9 cellular contexts compared by ENCODE assay signal in the genomic region with DNA sequence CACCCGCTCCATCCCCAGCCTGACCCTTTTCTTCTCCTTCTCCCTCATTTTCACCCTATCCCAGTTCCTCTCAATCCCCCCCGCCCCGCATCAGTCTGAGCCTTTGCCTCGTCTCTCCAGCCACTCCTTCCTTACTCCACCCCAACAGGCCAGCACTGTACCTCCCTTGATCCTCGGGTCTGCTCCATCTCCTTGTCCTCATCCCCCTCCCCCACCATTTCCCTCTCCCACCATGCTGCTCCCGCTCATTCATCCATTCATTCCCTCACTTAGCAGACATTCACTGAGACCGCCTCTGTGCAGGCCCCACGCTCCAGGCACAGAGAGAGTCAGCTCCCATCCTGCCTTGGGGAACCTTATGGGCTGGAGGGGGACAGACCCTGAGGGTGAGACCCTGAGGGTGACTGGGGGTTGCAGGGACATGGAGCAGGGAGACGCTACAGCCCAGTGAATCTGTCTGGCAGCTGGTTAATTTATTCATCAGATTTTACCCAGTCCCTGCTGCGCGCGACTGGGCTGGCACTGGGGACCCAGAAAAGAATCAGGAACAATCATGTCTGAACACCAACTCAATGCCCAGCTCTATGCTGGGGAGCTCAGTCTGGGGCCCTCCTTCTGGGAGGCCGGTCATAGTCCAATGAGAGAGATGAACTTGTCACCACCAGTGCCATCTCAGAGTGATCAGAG. TPM values are rescaled to one million over a fixed set of nuclear protein-coding genes. Genes with fewer than 3 reads are reported as not detected.
DNase-seq lines count a peak whose midpoint lies in the region; ATAC-seq, FAIRE-seq and TF ChIP-seq lines count a peak whose summit lies in the region.
"Had no signal": no experiment of that assay in that cellular context is flagged by ENCODE, and none has a peak within 500 bp of the region (broad histone marks: within the 10 kb centered on the region; RNA-seq: fewer than 3 reads in every experiment).

No MANE protein-coding gene starts in this region.

- peaks cover 30% of the 10 kb centered on the region for H3K27me3 Mint-ChIP-seq in progenitor cell of endocrine pancreas

- TF ChIP-seq CTCF in PC-9 (conservative IDR thresholded peaks at IDR 0.05) (no peak), epithelial cell of esophagus (IDR thresholded peaks at IDR 0.05; ENCODE audit: insufficient read depth, low read depth, low read length, missing control alignments) (no peak), progenitor cell of endocrine pancreas (IDR thresholded peaks at IDR 0.05; ENCODE audit: unreplicated experiment) (no peak)

- no peak for FAIRE-seq in GM12891 (lab: Jason Lieb, UNC)
- FAIRE-seq: endometrium had no signal

- intact Hi-C loops in PC-9 (cut with micrococcal nuclease; ENCODE audit: unreplicated experiment) = no loop called here

- ATAC-seq in GM18867 (IDR thresholded peaks at IDR 0.05; ENCODE audit: unreplicated experiment) (no peak), HG03108 (IDR thresholded peaks at IDR 0.05; ENCODE audit: unreplicated experiment) (no peak)

- POLR2A ChIA-PET in PC-9 (lab: Charles Lee; ENCODE audit: unreplicated experiment) = no interaction called here

- no peak for DNase-seq in PC-9
- DNase-seq in epithelial cell of esophagus (ENCODE audit: low read depth) = no peak
- no peak for DNase-seq in progenitor cell of endocrine pancreas (ENCODE audit: low spot score, unreplicated experiment)
- no peak for DNase-seq in NCI-H146 treated with DMSO at 0.1 percent for 48 hours (lab: John Stamatoyannopoulos, UW; ENCODE audit: unreplicated experiment)
- no peak for DNase-seq in GM12891 (ENCODE audit: insufficient read length, low spot score)

- no peaks in the 10 kb centered on the region for H3K79me2 ChIP-seq in PC-9 (ENCODE audit: low read depth)

- no peak for TF ChIP-seq POLR2A in GM12891 (IDR thresholded peaks at IDR 0.05; ENCODE audit: low read depth, low read length)

- no peaks in the 10 kb centered on the region for H3K4me1 ChIP-seq in PC-9 (replicated peaks; ENCODE audit: insufficient read depth)

- H2AFZ ChIP-seq in PC-9 = no peak overlapping the region

- CTCF ChIA-PET in PC-9 (lab: Charles Lee) = no interaction called here

- no peak overlapping the region for H3K27ac Mint-ChIP-seq in progenitor cell of endocrine pancreas

- peaks cover 12% of the 10 kb centered on the region; the same call in 1 of the 2 replicates for H3F3A ChIP-seq in PC-9 (ENCODE audit: insufficient read depth, low read depth)

- H3K4me3 Mint-ChIP-seq in progenitor cell of endocrine pancreas (ENCODE audit: low read depth) = peak overlapping the region; percentile 72

- H3K4me3 ChIP-seq in GM08714 (ENCODE audit: low read length) (peak overlapping the region; percentile 83), PC-9 (peak overlapping the region; percentile 57; the same call in 1 of the 2 replicates), epithelial cell of esophagus (ENCODE audit: low read length) (peak overlapping the region; percentile 40)

- H3K27me3 ChIP-seq in PC-9 (ENCODE audit: insufficient read depth, low read depth) = no peaks in the 10 kb centered on the region

- no peaks in the 10 kb centered on the region for H4K20me1 ChIP-seq in PC-9 (ENCODE audit: insufficient read depth)

- H3K9me2 ChIP-seq in PC-9 (ENCODE audit: insufficient read depth) = no peaks in the 10 kb centered on the region

- H3K4me1 Mint-ChIP-seq in progenitor cell of endocrine pancreas (ENCODE audit: low read depth) = peaks cover 7% of the 10 kb centered on the region

- H3K36me3 Mint-ChIP-seq in progenitor cell of endocrine pancreas (ENCODE audit: insufficient read depth) = peaks cover 3% of the 10 kb centered on the region

- peak overlapping the region; percentile 35 for H3K4me2 ChIP-seq in PC-9

- no peak overlapping the region for H3K27ac ChIP-seq in PC-9

- no peaks in the 10 kb centered on the region for H3K36me3 ChIP-seq in PC-9 (ENCODE audit: low read depth)

- H3K9me3 ChIP-seq in PC-9 (ENCODE audit: insufficient read depth, low read depth) = no peaks in the 10 kb centered on the region

- H3K9me3 Mint-ChIP-seq in progenitor cell of endocrine pancreas (ENCODE audit: low read depth) = no peaks in the 10 kb centered on the region

- BruUV-seq in PC-9 (replicated peaks; lab: Mats Ljungman, UMichigan) = TSS peak; percentile 17

TF ChIP-seq in GM12891, 5 proteins besides CTCF, POLR2A, EP300 and RAD21:
- TF ChIP-seq TAF1 (IDR thresholded peaks at IDR 0.05; ENCODE audit: low read depth, low read length) (no peak), SPI1 (IDR thresholded peaks at IDR 0.05; ENCODE audit: low read depth, low read length) (no peak), POU2F2 (IDR thresholded peaks at IDR 0.05; ENCODE audit: low read depth, low read length) (no peak), PAX5 (IDR thresholded peaks at IDR 0.05; ENCODE audit: insufficient read depth, low read length, severe bottlenecking) (no peak), POLR2AphosphoS5 (IDR thresholded peaks at IDR 0.05; ENCODE audit: low read depth, low read length) (no peak)

RNA-seq across cellular contexts. Expression of gene ARHGAP33, which starts 0.9 kb away (rescaled TPM):
- total RNA-seq in PC-9 (2021) (17.4 and 21.3 TPM in 2 replicates), progenitor cell of endocrine pancreas (46.3 and 54.3 TPM in 2 replicates)
- polyA plus RNA-seq in GM12891 (2012; ENCODE audit: low read depth, missing spikeins) = 23.5 TPM

RNA-seq across cellular contexts. Expression of gene PROSER3, which starts 18.3 kb away (rescaled TPM):
- total RNA-seq in PC-9 (2021) = 38.0 and 52.2 TPM in 2 replicates
- 58.6 and 62.3 TPM in 2 replicates for total RNA-seq in progenitor cell of endocrine pancreas
- polyA plus RNA-seq in GM12891 (2012; ENCODE audit: low read depth, missing spikeins) = 7.9 TPM

RNA-seq across cellular contexts. Expression of gene HSPB6, which starts 19.4 kb away (rescaled TPM):
- total RNA-seq in PC-9 (2021) (2.5 and 2.7 TPM in 2 replicates), progenitor cell of endocrine pancreas (0.33 TPM in 1 of 2 replicates, not detected in the other)
- polyA plus RNA-seq in GM12891 (2012; ENCODE audit: low read depth, missing spikeins) = 0.15 TPM

RNA-seq across cellular contexts. Expression of gene LIN37, which starts 27.9 kb away (rescaled TPM):
- total RNA-seq in PC-9 (2021) (9.4 and 17.0 TPM in 2 replicates), progenitor cell of endocrine pancreas (12.7 and 13.1 TPM in 2 replicates)
- 9.9 TPM for polyA plus RNA-seq in GM12891 (2012; ENCODE audit: low read depth, missing spikeins)

RNA-seq across cellular contexts. Expression of gene PSENEN, which starts 30.8 kb away (rescaled TPM):
- 106 and 130 TPM in 2 replicates for total RNA-seq in PC-9 (2021)
- 81.4 and 83.8 TPM in 2 replicates for total RNA-seq in progenitor cell of endocrine pancreas
- 31.0 TPM for polyA plus RNA-seq in GM12891 (2012; ENCODE audit: low read depth, missing spikeins)
